8 cellular contexts compared by ENCODE assay signal in the genomic region with DNA sequence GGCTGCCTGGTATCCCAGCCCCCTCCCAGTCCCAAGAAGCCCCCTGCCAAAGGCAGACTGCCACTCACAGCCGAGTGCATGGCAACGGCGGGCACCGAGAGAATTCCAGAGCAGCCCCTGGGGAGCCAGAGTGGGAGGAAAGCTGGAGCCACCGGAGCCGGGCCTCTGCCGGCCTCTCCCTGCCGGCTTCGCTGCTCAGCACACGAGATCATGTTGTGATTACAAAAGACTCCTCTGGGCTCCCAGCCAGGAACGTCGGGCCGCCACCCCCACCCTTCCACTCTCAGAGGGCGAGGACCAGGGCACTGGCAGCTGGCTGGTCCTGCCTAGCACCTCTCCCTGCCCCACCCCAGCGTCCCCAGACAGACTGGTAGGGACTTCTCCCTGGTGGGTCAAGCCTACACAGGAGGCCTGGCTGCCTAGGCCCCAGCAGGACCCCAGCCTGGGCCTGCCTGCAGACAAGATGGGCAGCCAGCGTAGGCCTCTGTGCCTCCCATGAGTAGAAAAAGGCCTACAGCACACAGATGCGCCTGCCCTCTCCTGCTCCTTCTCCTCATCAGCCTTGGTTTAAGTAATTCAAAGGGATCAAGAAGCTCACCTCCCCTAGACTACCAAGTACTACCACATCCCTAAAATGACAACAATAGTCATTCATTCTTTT. TPM values are rescaled to one million over a fixed set of nuclear protein-coding genes. Genes with fewer than 3 reads are reported as not detected.
DNase-seq lines count a peak whose midpoint lies in the region; ATAC-seq and TF ChIP-seq lines count a peak whose summit lies in the region.

A gene (minus strand): TSS at position 200 of the 661 bp plus-strand sequence. CDS start 120 bp downstream, at position 80.

- no peaks in the 10 kb centered on the region for H3K9me3 Mint-ChIP-seq in stimulated activated memory B cell treated with anti-CD40 and anti-IgM and Interleukin-4, amounts not matched to agents 10 μg/mL and 1 μg/mL and 100 μg/mL, for 72 hours
- no peaks in the 10 kb centered on the region for H3K9me3 Mint-ChIP-seq in T-helper 2 cell treated with Interferon-gamma antibody and Interleukin-4, amounts not matched to agents 5 μg/mL and 100 μg/mL, for 36 hours

- H3K4me3 ChIP-seq in astrocyte of the cerebellum (ENCODE audit: low read depth, low read length), result peak within 1 kb of the TSS; percentile 36
- H3K4me3 ChIP-seq in right cardiac atrium (ENCODE audit: low read length), result peak within 1 kb of the TSS; percentile 35

- no peaks in the 10 kb centered on the region for H3K27me3 ChIP-seq in right cardiac atrium (ENCODE audit: control insufficient read depth, insufficient read depth)

- in situ Hi-C loops in astrocyte of the cerebellum (cut with HindIII; ENCODE audit: low sequenced_read_pairs), result no loop called here

- peak within 1 kb of the TSS; percentile 92 for H3K27ac ChIP-seq in right cardiac atrium (ENCODE audit: low read length)

- peak; percentile 80 for ATAC-seq in right cardiac atrium
- ATAC-seq in sciatic nerve, result peak; percentile 92
- ATAC-seq in stimulated activated memory B cell treated with anti-CD40 and anti-IgM and Interleukin-4, amounts not matched to agents 10 μg/mL and 1 μg/mL and 100 μg/mL, for 72 hours, result no peak
- no peak for ATAC-seq in HG02938 (IDR thresholded peaks at IDR 0.05; ENCODE audit: unreplicated experiment)

- peaks cover 19% of the 10 kb centered on the region for H3K4me1 ChIP-seq in right cardiac atrium (ENCODE audit: control insufficient read depth, insufficient read depth, low read length)

- intact Hi-C loops in right cardiac atrium (cut with DNase I), result loop anchor here in 1 of 4 donors (5.0 kb wide), 1 partner anchor 81 kb away; no protein-coding TSS in a partner anchor
- intact Hi-C loops in sciatic nerve (cut with DNase I), result no loop called here

- DNase-seq in Daoy (ENCODE audit: low read depth) (peak; percentile 89), NCI-H2227 (lab: John Stamatoyannopoulos, UW; ENCODE audit: unreplicated experiment) (peak; percentile 59), astrocyte of the cerebellum (ENCODE audit: low read depth) (no peak), right cardiac atrium (peak; percentile 90 to 96 (median 95)), sciatic nerve (ENCODE audit: low spot score) (peak; percentile 95)
- DNase-seq in T-helper 2 cell treated with Interferon-gamma antibody and Interleukin-4, amounts not matched to agents 5 μg/mL and 100 μg/mL, for 36 hours (ENCODE audit: low spot score), result no peak

- H3K4me1 Mint-ChIP-seq in stimulated activated memory B cell treated with anti-CD40 and anti-IgM and Interleukin-4, amounts not matched to agents 10 μg/mL and 1 μg/mL and 100 μg/mL, for 72 hours, result peaks cover 18% of the 10 kb centered on the region
- peaks cover 7% of the 10 kb centered on the region for H3K4me1 Mint-ChIP-seq in T-helper 2 cell treated with Interferon-gamma antibody and Interleukin-4, amounts not matched to agents 5 μg/mL and 100 μg/mL, for 36 hours (ENCODE audit: low read depth)

- H3K36me3 Mint-ChIP-seq in stimulated activated memory B cell treated with anti-CD40 and anti-IgM and Interleukin-4, amounts not matched to agents 10 μg/mL and 1 μg/mL and 100 μg/mL, for 72 hours, result no peaks in the 10 kb centered on the region
- no peaks in the 10 kb centered on the region for H3K36me3 Mint-ChIP-seq in T-helper 2 cell treated with Interferon-gamma antibody and Interleukin-4, amounts not matched to agents 5 μg/mL and 100 μg/mL, for 36 hours (ENCODE audit: low read depth)

- TF ChIP-seq CTCF in astrocyte of the cerebellum (IDR thresholded peaks at IDR 0.05; ENCODE audit: low read depth, low read length, missing control alignments), result no peak

- no peaks in the 10 kb centered on the region for H3K9me3 ChIP-seq in right cardiac atrium (ENCODE audit: control insufficient read depth, low read length)

- H3K27ac Mint-ChIP-seq in stimulated activated memory B cell treated with anti-CD40 and anti-IgM and Interleukin-4, amounts not matched to agents 10 μg/mL and 1 μg/mL and 100 μg/mL, for 72 hours, result no peak within 1 kb of the TSS
- H3K27ac Mint-ChIP-seq in T-helper 2 cell treated with Interferon-gamma antibody and Interleukin-4, amounts not matched to agents 5 μg/mL and 100 μg/mL, for 36 hours, result no peak within 1 kb of the TSS

- H3K27me3 Mint-ChIP-seq in stimulated activated memory B cell treated with anti-CD40 and anti-IgM and Interleukin-4, amounts not matched to agents 10 μg/mL and 1 μg/mL and 100 μg/mL, for 72 hours, result no peaks in the 10 kb centered on the region
- H3K27me3 Mint-ChIP-seq in T-helper 2 cell treated with Interferon-gamma antibody and Interleukin-4, amounts not matched to agents 5 μg/mL and 100 μg/mL, for 36 hours (ENCODE audit: low read depth), result no peaks in the 10 kb centered on the region

- no peak within 1 kb of the TSS for H3K4me3 Mint-ChIP-seq in stimulated activated memory B cell treated with anti-CD40 and anti-IgM and Interleukin-4, amounts not matched to agents 10 μg/mL and 1 μg/mL and 100 μg/mL, for 72 hours
- H3K4me3 Mint-ChIP-seq in T-helper 2 cell treated with Interferon-gamma antibody and Interleukin-4, amounts not matched to agents 5 μg/mL and 100 μg/mL, for 36 hours, result no peak within 1 kb of the TSS

- WGBS in right cardiac atrium, result 15% methylated on average over 17 of the region's 17 CpGs

RNA-seq across cellular contexts. Expression of the gene that starts here (rescaled TPM):
- total RNA-seq in Daoy (2014; rRNA removed; shearing (Covaris generic)), result 5.4 and 6.1 TPM in 2 replicates
- total RNA-seq in right cardiac atrium, result 100 to 1,000 TPM in 3 of 4 donors, 10 to 100 TPM in 1; 71.9 to 144 (median 131) TPM
- 99.7 TPM for polyA plus RNA-seq in right cardiac atrium
- 37.8 TPM for total RNA-seq in sciatic nerve

Comparison
In these comparisons a context has a peak if more than half of its experiments do, and no peak if none do; other contexts are left out.
1. DNase-seq: peak in Daoy (single experiment), NCI-H2227 (single experiment), right cardiac atrium (3 of 3) and sciatic nerve (single experiment); none in astrocyte of the cerebellum (single experiment) and T-helper 2 cell treated with Interferon-gamma antibody and Interleukin-4, amounts not matched to agents 5 μg/mL and 100 μg/mL, for 36 hours (single experiment).
2. ATAC-seq: peak in right cardiac atrium (2 of 2) and sciatic nerve (single experiment); none in stimulated activated memory B cell treated with anti-CD40 and anti-IgM and Interleukin-4, amounts not matched to agents 10 μg/mL and 1 μg/mL and 100 μg/mL, for 72 hours (single experiment) and HG02938 (single experiment).